19 cellular contexts compared by ENCODE assay signal in the genomic region with DNA sequence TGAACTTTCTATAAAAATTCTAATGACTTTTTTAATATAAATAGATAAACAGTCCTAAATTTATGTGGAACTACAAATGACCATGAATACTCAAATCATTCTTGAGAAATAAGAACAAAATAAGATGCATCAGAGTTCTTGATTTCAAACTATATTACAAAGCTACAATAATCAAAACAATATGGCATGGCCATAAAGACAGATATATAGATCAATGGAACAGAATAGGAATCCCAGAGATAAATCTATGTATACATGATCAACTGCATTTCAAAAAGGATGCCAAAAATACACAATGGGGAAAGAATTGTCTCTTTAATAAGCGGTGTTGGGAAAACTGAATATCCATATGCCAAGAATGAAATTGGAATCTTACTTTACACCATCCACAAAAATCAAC.
DNase-seq lines count a peak whose midpoint lies in the region; ATAC-seq, FAIRE-seq and TF ChIP-seq lines count a peak whose summit lies in the region.
"Had no signal": no experiment of that assay in that cellular context is flagged by ENCODE, and none has a peak within 500 bp of the region (broad histone marks: within the 10 kb centered on the region; RNA-seq: fewer than 3 reads in every experiment).

No MANE protein-coding gene starts in this region.

- DNase-seq in A549 (ENCODE audit: low read depth in 1 of 2, low spot score in 1 of 2) (no peak), coronary artery (ENCODE audit: low spot score) (no peak)
- DNase-seq: 8988T; ACHN; BE2C; C1 segment of cervical spinal cord; CD4-positive, alpha-beta memory T cell; CD4-positive, CD25-positive, alpha-beta regulatory T cell; CD8-positive, alpha-beta memory T cell; COR-L47; DMS79 treated with DMSO at 0.1 percent for 48 hours; GF-D8 had no signal

- TF ChIP-seq CTCF in A549 (IDR thresholded peaks at IDR 0.05) (no peak), HEK293 (tag by site-specific recombination; IDR thresholded peaks at IDR 0.05) (no peak), coronary artery (IDR thresholded peaks at IDR 0.05) (no peak)

- peak; percentile 3 for FAIRE-seq in A204.1 (lab: Jason Lieb, UNC)
- no peak for FAIRE-seq in A549 (lab: Jason Lieb, UNC)
- FAIRE-seq: G401.6, GM12891, GM19239 had no signal

- H3K4me2 ChIP-seq in A549: no peak overlapping the region
- H3K4me2 ChIP-seq: BLaER1 had no signal

- no peak for TF ChIP-seq POLR2A in A549 (IDR thresholded peaks at IDR 0.05; ENCODE audit: low read length)

- H3K27ac ChIP-seq in A549 (no peak overlapping the region), HEK293 (ENCODE audit: extremely low read depth, low read depth, low read length) (no peak overlapping the region), coronary artery (no peak overlapping the region)
- H3K27ac ChIP-seq: BLaER1 had no signal

- H3K4me3 ChIP-seq in A549 (no peak overlapping the region), HEK293 (ENCODE audit: low read depth, low read length) (no peak overlapping the region), coronary artery (no peak overlapping the region)
- H3K4me3 ChIP-seq: BLaER1 had no signal

- CTCF ChIA-PET in A549 (lab: Yijun Ruan, JAX) (no interaction called here), HEK293 (lab: Yijun Ruan, JAX) (no interaction called here)

- H3K4me1 ChIP-seq in A549 (0 out of 3 replicates have a peak, but pooled peaks cover 1% of the 10 kb centered on the region), HEK293 (ENCODE audit: control insufficient read depth, insufficient read depth, low read length) (no peaks in the 10 kb centered on the region)
- H3K4me1 ChIP-seq: BE2C, BLaER1 had no signal

- H3K9me3 ChIP-seq in A549 (peaks cover 21% of the 10 kb centered on the region), HEK293 (ENCODE audit: control insufficient read depth, insufficient read depth, low read depth, low read length) (no peaks in the 10 kb centered on the region)
- H3K9me3 ChIP-seq: BE2C had no signal

- whole genome bisulfite sequencing in A549 (ENCODE audit: missing lambda C conversion rate): 89% methylated on average over 1 of the region's 1 CpG

- POLR2A ChIA-PET in A549 (lab: Yijun Ruan, JAX) (no interaction called here), HEK293 (lab: Yijun Ruan, JAX) (no interaction called here)

- TF ChIP-seq RAD21 in A549 (conservative IDR thresholded peaks at IDR 0.05 in 1 of 2, IDR thresholded peaks at IDR 0.05 in 1 of 2): no peak

- TF ChIP-seq EP300 in A549 (IDR thresholded peaks at IDR 0.05): no peak

- H3K36me3 ChIP-seq in HEK293 (ENCODE audit: control insufficient read depth in 2 of 2, insufficient read depth in 1 of 2, low read length in 2 of 2): no peaks in the 10 kb centered on the region
- H3K36me3 ChIP-seq: BE2C, BLaER1 had no signal

- no peak for ATAC-seq in A549
- ATAC-seq in HG03565 (IDR thresholded peaks at IDR 0.05; ENCODE audit: unreplicated experiment): no peak

TF ChIP-seq in A549, 52 proteins besides CTCF, POLR2A, EP300 and RAD21:
- TF ChIP-seq, protein P1, sequence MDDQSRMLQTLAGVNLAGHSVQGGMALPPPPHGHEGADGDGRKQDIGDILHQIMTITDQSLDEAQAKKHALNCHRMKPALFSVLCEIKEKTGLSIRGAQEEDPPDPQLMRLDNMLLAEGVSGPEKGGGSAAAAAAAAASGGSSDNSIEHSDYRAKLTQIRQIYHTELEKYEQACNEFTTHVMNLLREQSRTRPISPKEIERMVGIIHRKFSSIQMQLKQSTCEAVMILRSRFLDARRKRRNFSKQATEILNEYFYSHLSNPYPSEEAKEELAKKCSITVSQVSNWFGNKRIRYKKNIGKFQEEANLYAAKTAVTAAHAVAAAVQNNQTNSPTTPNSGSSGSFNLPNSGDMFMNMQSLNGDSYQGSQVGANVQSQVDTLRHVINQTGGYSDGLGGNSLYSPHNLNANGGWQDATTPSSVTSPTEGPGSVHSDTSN (IDR thresholded peaks at IDR 0.05): no peak
- 0 out of 2 replicates have a peak, but pooled peaks have one; percentile 36 for TF ChIP-seq KDM1A (IDR thresholded peaks at IDR 0.05; ENCODE audit: low read depth)

TF ChIP-seq in HEK293, 187 proteins besides CTCF, POLR2A, EP300 and RAD21:
- TF ChIP-seq BCL11A (tag by site-specific recombination; IDR thresholded peaks at IDR 0.05; ENCODE audit: low read depth) (no peak), ZNF521 (tag by site-specific recombination; IDR thresholded peaks at IDR 0.05) (no peak), SETDB1 (IDR thresholded peaks at IDR 0.05; ENCODE audit: insufficient read length, low read length) (peak; percentile 84), ZNF121 (tag by site-specific recombination; IDR thresholded peaks at IDR 0.05) (no peak)
- TF ChIP-seq, protein P2, sequence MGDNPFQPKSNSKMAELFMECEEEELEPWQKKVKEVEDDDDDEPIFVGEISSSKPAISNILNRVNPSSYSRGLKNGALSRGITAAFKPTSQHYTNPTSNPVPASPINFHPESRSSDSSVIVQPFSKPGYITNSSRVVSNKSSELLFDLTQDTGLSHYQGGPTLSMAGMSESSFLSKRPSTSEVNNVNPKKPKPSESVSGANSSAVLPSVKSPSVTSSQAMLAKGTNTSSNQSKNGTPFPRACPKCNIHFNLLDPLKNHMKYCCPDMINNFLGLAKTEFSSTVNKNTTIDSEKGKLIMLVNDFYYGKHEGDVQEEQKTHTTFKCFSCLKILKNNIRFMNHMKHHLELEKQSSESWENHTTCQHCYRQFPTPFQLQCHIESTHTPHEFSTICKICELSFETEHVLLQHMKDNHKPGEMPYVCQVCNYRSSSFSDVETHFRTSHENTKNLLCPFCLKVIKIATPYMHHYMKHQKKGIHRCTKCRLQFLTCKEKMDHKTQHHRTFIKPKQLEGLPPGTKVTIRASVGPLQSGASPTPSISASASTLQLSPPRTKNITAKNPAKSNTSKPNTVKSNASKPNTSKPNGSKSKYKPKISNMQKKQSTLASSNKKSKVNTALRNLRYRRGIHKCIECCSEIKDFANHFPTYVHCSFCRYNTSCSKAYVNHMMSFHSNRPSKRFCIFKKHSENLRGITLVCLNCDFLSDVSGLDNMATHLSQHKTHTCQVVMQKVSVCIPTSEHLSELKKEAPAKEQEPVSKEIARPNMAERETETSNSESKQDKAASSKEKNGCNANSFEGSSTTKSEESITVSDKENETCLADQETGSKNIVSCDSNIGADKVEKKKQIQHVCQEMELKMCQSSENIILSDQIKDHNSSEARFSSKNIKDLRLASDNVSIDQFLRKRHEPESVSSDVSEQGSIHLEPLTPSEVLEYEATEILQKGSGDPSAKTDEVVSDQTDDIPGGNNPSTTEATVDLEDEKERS (tag by site-specific recombination; IDR thresholded peaks at IDR 0.05): peak; percentile 86; the same call in 1 of the 2 replicates
- TF ChIP-seq, protein P3, sequence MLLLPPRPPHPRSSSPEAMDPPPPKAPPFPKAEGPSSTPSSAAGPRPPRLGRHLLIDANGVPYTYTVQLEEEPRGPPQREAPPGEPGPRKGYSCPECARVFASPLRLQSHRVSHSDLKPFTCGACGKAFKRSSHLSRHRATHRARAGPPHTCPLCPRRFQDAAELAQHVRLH (tag by site-specific recombination; IDR thresholded peaks at IDR 0.05): no peak
- TF ChIP-seq, protein P4, sequence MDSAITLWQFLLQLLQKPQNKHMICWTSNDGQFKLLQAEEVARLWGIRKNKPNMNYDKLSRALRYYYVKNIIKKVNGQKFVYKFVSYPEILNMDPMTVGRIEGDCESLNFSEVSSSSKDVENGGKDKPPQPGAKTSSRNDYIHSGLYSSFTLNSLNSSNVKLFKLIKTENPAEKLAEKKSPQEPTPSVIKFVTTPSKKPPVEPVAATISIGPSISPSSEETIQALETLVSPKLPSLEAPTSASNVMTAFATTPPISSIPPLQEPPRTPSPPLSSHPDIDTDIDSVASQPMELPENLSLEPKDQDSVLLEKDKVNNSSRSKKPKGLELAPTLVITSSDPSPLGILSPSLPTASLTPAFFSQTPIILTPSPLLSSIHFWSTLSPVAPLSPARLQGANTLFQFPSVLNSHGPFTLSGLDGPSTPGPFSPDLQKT (IDR thresholded peaks at IDR 0.05; ENCODE audit: borderline replicate concordance, low read depth, low read length): no peak
